ENCODE assay signal across 11 cellular contexts in the genomic region with DNA sequence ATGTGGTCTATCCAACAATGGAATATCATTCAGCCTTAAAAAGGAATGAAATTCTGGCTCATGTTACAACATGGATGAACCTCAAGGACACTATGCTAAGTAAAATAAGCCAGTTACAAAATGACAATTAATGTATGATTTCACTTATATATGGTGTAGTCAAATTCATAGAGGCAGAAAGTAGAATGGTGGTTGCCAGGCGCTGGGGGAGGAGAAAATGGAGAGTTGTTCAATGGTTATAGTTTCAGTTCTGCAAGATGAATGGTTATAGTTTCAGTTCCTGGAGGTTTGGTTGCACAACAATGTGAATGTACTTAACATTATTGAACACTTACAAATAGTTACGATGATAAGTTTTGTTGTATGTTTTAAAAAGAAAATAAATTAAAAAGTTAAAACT.
DNase-seq lines count a peak whose midpoint lies in the region; ATAC-seq lines count a peak whose summit lies in the region.
"Had no signal": no experiment of that assay in that cellular context is flagged by ENCODE, and none has a peak within 500 bp of the region (broad histone marks: within the 10 kb centered on the region; RNA-seq: fewer than 3 reads in every experiment).

No MANE protein-coding gene starts in this region.

- H3K27me3 Mint-ChIP-seq in activated T-helper 17 cell treated with anti-CD3 and anti-CD28 coated beads, Interleukin-2, amount 50 U/mL, for 72 hours: peaks cover 10% of the 10 kb centered on the region

- peak; percentile 98 for ATAC-seq in GM18861 (IDR thresholded peaks at IDR 0.05; ENCODE audit: unreplicated experiment)
- ATAC-seq in GM21423 (IDR thresholded peaks at IDR 0.05; ENCODE audit: unreplicated experiment): peak; percentile 99
- peak; percentile 100 for ATAC-seq in HG03175 (IDR thresholded peaks at IDR 0.05; ENCODE audit: unreplicated experiment)
- ATAC-seq in activated T-helper 17 cell treated with anti-CD3 and anti-CD28 coated beads, Interleukin-2, amount 50 U/mL, for 72 hours (replicated peaks): peak; percentile 94
- ATAC-seq in left lobe of liver: no peak
- ATAC-seq: Panc1 had no signal

- H3K9me3 Mint-ChIP-seq in activated T-helper 17 cell treated with anti-CD3 and anti-CD28 coated beads, Interleukin-2, amount 50 U/mL, for 72 hours: peaks cover 16% of the 10 kb centered on the region

- no peak overlapping the region for H3K4me3 Mint-ChIP-seq in activated T-helper 17 cell treated with anti-CD3 and anti-CD28 coated beads, Interleukin-2, amount 50 U/mL, for 72 hours

- H3K27ac Mint-ChIP-seq in activated T-helper 17 cell treated with anti-CD3 and anti-CD28 coated beads, Interleukin-2, amount 50 U/mL, for 72 hours: no peak overlapping the region

- peaks cover 9% of the 10 kb centered on the region for H3K4me1 Mint-ChIP-seq in activated T-helper 17 cell treated with anti-CD3 and anti-CD28 coated beads, Interleukin-2, amount 50 U/mL, for 72 hours

- H3K36me3 Mint-ChIP-seq in activated T-helper 17 cell treated with anti-CD3 and anti-CD28 coated beads, Interleukin-2, amount 50 U/mL, for 72 hours (ENCODE audit: low read depth): peaks cover 6% of the 10 kb centered on the region

- DNase-seq in activated effector memory CD4-positive, alpha-beta T cell treated with Interleukin-2 at 50 U/mL for 16 hours: no peak
- DNase-seq in left lobe of liver (ENCODE audit: low spot score): no peak
- no peak for DNase-seq in NCI-H1092 treated with DMSO at 0.1 percent for 48 hours (lab: John Stamatoyannopoulos, UW)
- no peak for DNase-seq in NCI-H82 (lab: John Stamatoyannopoulos, UW)
- DNase-seq: activated CD8-positive, alpha-beta memory T cell treated with anti-CD3 and anti-CD28 coated beads for 24 hours; central memory CD4-positive, alpha-beta T cell had no signal
